In genomic region chr12:72453079-72453478, GRCh38 we compare ENCODE assay signal across 30 cellular contexts.
"Had no signal": no experiment of that assay in that cellular context is flagged by ENCODE, and none has a peak within 500 bp of the region (broad histone marks: within the 10 kb centered on the region; RNA-seq: fewer than 3 reads in every experiment).

No MANE protein-coding gene starts in this region.

- H3K36me3 Mint-ChIP-seq: activated CD4-positive, alpha-beta memory T cell treated with anti-CD3 and anti-CD28 coated beads for 36 hours; activated CD8-positive, alpha-beta memory T cell treated with anti-CD3 and anti-CD28 coated beads, Interleukin-2, amount 10 ng/mL, durations not matched to agents 7 days and 5 days; activated naive CD4-positive, alpha-beta T cell treated with anti-CD3 and anti-CD28 coated beads, Interleukin-2, amount 10 ng/mL, durations not matched to agents 7 days and 5 days; activated naive CD4-positive, alpha-beta T cell treated with anti-CD3 and anti-CD28 coated beads, Interleukin-2, amount 50 U/mL, for 72 hours; activated naive CD8-positive, alpha-beta T cell treated with anti-CD3 and anti-CD28 coated beads, Interleukin-2, amount 10 ng/mL, durations not matched to agents 7 days and 5 days had no signal

- DNase-seq: activated CD4-positive, alpha-beta memory T cell treated with anti-CD3 and anti-CD28 coated beads for 36 hours; activated CD4-positive, alpha-beta T cell treated with anti-CD3 and anti-CD28 coated beads for 36 hours; activated CD4-positive, alpha-beta T cell treated with anti-CD3 and anti-CD28 coated beads, Interleukin-2, amount 10 ng/mL, durations not matched to agents 24 days and 14 days; activated CD4-positive, CD25-positive, alpha-beta regulatory T cell; activated CD4-positive, CD25-positive, alpha-beta regulatory T cell treated with anti-CD3 and anti-CD28 coated beads, Interleukin-2, amount 50 U/mL, for 72 hours; activated CD8-positive, alpha-beta memory T cell treated with anti-CD3 and anti-CD28 coated beads, Interleukin-2, amount 10 ng/mL, durations not matched to agents 7 days and 5 days; activated CD8-positive, alpha-beta memory T cell treated with anti-CD3 and anti-CD28 coated beads, Interleukin-2, amount 50 U/mL, for 4 hours; activated CD8-positive, alpha-beta T cell treated with anti-CD3 and anti-CD28 coated beads, Interleukin-2, amount 10 ng/mL, durations not matched to agents 7 days and 5 days; activated gamma-delta T cell; activated naive CD4-positive, alpha-beta T cell; activated naive CD4-positive, alpha-beta T cell treated with anti-CD3 and anti-CD28 coated beads, Interleukin-2, amount 10 ng/mL, durations not matched to agents 7 days and 5 days; activated naive CD8-positive, alpha-beta T cell treated with anti-CD3 and anti-CD28 coated beads, Interleukin-2, amount 10 ng/mL, durations not matched to agents 7 days and 5 days; activated T-cell treated with anti-CD3 and anti-CD28 coated beads, Interleukin-2, amount 50 U/mL, for 1 hour; activated T-cell treated with anti-CD3 and anti-CD28 coated beads, Interleukin-2, amount 50 U/mL, for 48 hours; amniotic stem cell; anterior cingulate cortex; caudate nucleus; cortex of kidney; dermis blood vessel endothelial cell; effector CD4-positive, alpha-beta T cell; foreskin keratinocyte; gastrocnemius medialis; glutamatergic neuron; T-helper 2 cell had no signal

- H3K4me1 ChIP-seq: foreskin keratinocyte, gastrocnemius medialis, heart left ventricle had no signal

- FAIRE-seq: astrocyte, colon had no signal

- ATAC-seq: activated CD4-positive, alpha-beta T cell treated with anti-CD3 and anti-CD28 coated beads for 36 hours; activated CD8-positive, alpha-beta memory T cell treated with anti-CD3 and anti-CD28 coated beads, Interleukin-2, amount 10 ng/mL, durations not matched to agents 7 days and 5 days; activated CD8-positive, alpha-beta T cell treated with anti-CD3 and anti-CD28 coated beads, Interleukin-2, amount 10 ng/mL, durations not matched to agents 7 days and 5 days; activated naive CD4-positive, alpha-beta T cell treated with anti-CD3 and anti-CD28 coated beads, Interleukin-2, amount 50 U/mL, for 72 hours; esophagus mucosa; foreskin keratinocyte; gastrocnemius medialis; heart left ventricle had no signal

- H3K4me3 Mint-ChIP-seq: activated CD4-positive, alpha-beta memory T cell treated with anti-CD3 and anti-CD28 coated beads for 36 hours; activated CD4-positive, alpha-beta T cell treated with anti-CD3 and anti-CD28 coated beads for 36 hours; activated CD4-positive, alpha-beta T cell treated with anti-CD3 and anti-CD28 coated beads, Interleukin-2, amount 10 ng/mL, durations not matched to agents 24 days and 14 days; activated CD8-positive, alpha-beta memory T cell treated with anti-CD3 and anti-CD28 coated beads, Interleukin-2, amount 10 ng/mL, durations not matched to agents 7 days and 5 days; activated CD8-positive, alpha-beta T cell treated with anti-CD3 and anti-CD28 coated beads, Interleukin-2, amount 10 ng/mL, durations not matched to agents 7 days and 5 days; activated naive CD4-positive, alpha-beta T cell treated with anti-CD3 and anti-CD28 coated beads, Interleukin-2, amount 10 ng/mL, durations not matched to agents 7 days and 5 days; activated naive CD8-positive, alpha-beta T cell treated with anti-CD3 and anti-CD28 coated beads, Interleukin-2, amount 10 ng/mL, durations not matched to agents 7 days and 5 days; activated T-helper 1 cell treated with anti-CD3 and anti-CD28 coated beads, Interleukin-12 subunit alpha, Interleukin-12 subunit beta, Interleukin-2, Interleukin-4 antibody, amounts not matched to agents 30 ng/mL and 10 ng/mL and 1 ng/mL, durations not matched to agents 14 hours and 24 hours and 36 hours had no signal

- H3K4me1 Mint-ChIP-seq: activated CD4-positive, alpha-beta T cell treated with anti-CD3 and anti-CD28 coated beads for 36 hours; activated CD4-positive, alpha-beta T cell treated with anti-CD3 and anti-CD28 coated beads, Interleukin-2, amount 10 ng/mL, durations not matched to agents 24 days and 14 days; activated CD8-positive, alpha-beta memory T cell treated with anti-CD3 and anti-CD28 coated beads, Interleukin-2, amount 10 ng/mL, durations not matched to agents 7 days and 5 days; activated naive CD4-positive, alpha-beta T cell treated with anti-CD3 and anti-CD28 coated beads, Interleukin-2, amount 10 ng/mL, durations not matched to agents 7 days and 5 days; activated naive CD8-positive, alpha-beta T cell treated with anti-CD3 and anti-CD28 coated beads, Interleukin-2, amount 10 ng/mL, durations not matched to agents 7 days and 5 days had no signal

- H3K9me3 Mint-ChIP-seq: activated CD4-positive, alpha-beta T cell treated with anti-CD3 and anti-CD28 coated beads, Interleukin-2, amount 10 ng/mL, durations not matched to agents 24 days and 14 days; activated T-helper 1 cell treated with anti-CD3 and anti-CD28 coated beads, Interleukin-12 subunit alpha, Interleukin-12 subunit beta, Interleukin-2, Interleukin-4 antibody, amounts not matched to agents 30 ng/mL and 10 ng/mL and 1 ng/mL, durations not matched to agents 14 hours and 24 hours and 36 hours had no signal

- H3K27ac Mint-ChIP-seq: activated CD4-positive, alpha-beta memory T cell treated with anti-CD3 and anti-CD28 coated beads for 36 hours; activated CD4-positive, alpha-beta T cell treated with anti-CD3 and anti-CD28 coated beads for 36 hours; activated CD4-positive, alpha-beta T cell treated with anti-CD3 and anti-CD28 coated beads, Interleukin-2, amount 10 ng/mL, durations not matched to agents 24 days and 14 days; activated CD8-positive, alpha-beta memory T cell treated with anti-CD3 and anti-CD28 coated beads, Interleukin-2, amount 10 ng/mL, durations not matched to agents 7 days and 5 days; activated CD8-positive, alpha-beta T cell treated with anti-CD3 and anti-CD28 coated beads, Interleukin-2, amount 10 ng/mL, durations not matched to agents 7 days and 5 days; activated naive CD4-positive, alpha-beta T cell treated with anti-CD3 and anti-CD28 coated beads, Interleukin-2, amount 10 ng/mL, durations not matched to agents 7 days and 5 days; activated naive CD4-positive, alpha-beta T cell treated with anti-CD3 and anti-CD28 coated beads, Interleukin-2, amount 50 U/mL, for 72 hours; activated naive CD8-positive, alpha-beta T cell treated with anti-CD3 and anti-CD28 coated beads, Interleukin-2, amount 10 ng/mL, durations not matched to agents 7 days and 5 days; activated T-helper 1 cell treated with anti-CD3 and anti-CD28 coated beads, Interleukin-12 subunit alpha, Interleukin-12 subunit beta, Interleukin-2, Interleukin-4 antibody, amounts not matched to agents 30 ng/mL and 10 ng/mL and 1 ng/mL, durations not matched to agents 14 hours and 24 hours and 36 hours had no signal

- H3K27me3 ChIP-seq: foreskin keratinocyte, gastrocnemius medialis, heart left ventricle had no signal

- H3K4me3 ChIP-seq: gastrocnemius medialis, heart left ventricle had no signal

- H3K36me3 ChIP-seq: gastrocnemius medialis, heart left ventricle had no signal

- H3K27ac ChIP-seq: foreskin keratinocyte, gastrocnemius medialis, heart left ventricle had no signal

- H3K27me3 Mint-ChIP-seq: activated CD4-positive, alpha-beta memory T cell treated with anti-CD3 and anti-CD28 coated beads for 36 hours; activated CD4-positive, alpha-beta T cell treated with anti-CD3 and anti-CD28 coated beads for 36 hours; activated CD4-positive, alpha-beta T cell treated with anti-CD3 and anti-CD28 coated beads, Interleukin-2, amount 10 ng/mL, durations not matched to agents 24 days and 14 days; activated CD8-positive, alpha-beta memory T cell treated with anti-CD3 and anti-CD28 coated beads, Interleukin-2, amount 10 ng/mL, durations not matched to agents 7 days and 5 days; activated naive CD4-positive, alpha-beta T cell treated with anti-CD3 and anti-CD28 coated beads, Interleukin-2, amount 10 ng/mL, durations not matched to agents 7 days and 5 days; activated naive CD8-positive, alpha-beta T cell treated with anti-CD3 and anti-CD28 coated beads, Interleukin-2, amount 10 ng/mL, durations not matched to agents 7 days and 5 days had no signal

- H3K9me3 ChIP-seq: gastrocnemius medialis had no signal
